Comparison of ENCODE assay signal across 8 cellular contexts in the genomic region with DNA sequence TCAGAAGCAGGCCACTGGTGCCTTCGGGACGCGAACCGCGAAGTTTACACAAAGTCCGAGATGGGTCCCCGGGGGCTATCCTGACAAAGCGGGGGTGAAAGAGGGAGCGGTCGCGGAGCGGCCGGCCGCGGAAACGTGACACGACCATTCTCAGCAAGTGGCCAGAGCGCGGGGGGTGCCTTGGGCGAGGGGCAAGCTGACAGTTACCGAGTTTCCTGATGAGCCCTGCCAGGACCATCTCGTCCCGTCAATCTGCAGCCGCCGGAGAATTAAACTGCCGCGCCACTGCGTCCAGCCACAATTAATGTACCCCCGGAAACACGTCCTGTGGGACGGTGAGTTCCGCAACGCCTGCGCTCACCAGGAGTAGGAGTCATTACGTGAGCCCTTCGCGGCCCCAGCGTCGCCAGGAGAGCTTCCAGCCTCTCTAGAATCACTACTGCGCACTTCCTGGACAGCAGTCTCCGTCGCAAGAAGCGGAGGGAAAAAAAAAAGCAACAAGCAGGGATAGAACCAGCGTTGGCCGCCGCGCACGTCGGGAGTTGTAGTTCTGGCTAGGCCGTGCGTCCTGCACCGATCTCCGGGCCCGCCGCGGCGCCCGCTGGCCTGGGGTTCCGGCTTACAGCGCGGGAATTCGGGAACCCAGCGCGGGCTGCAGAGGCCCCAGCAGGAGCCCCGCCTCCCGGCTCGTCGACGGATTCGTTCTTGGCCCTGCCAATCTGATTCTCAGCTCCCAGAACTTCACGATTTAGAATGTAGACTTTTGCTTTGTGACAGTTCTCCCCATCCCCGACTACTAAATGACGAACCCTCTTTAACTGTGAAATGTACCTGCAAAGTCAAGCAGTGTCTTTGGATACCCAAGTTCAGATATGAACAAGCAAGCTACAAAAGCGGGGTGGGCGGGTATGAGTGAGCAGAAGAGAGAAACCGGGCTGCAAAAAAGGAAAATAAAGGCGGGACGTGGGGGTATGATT. TPM values are rescaled to one million over a fixed set of nuclear protein-coding genes. Genes with fewer than 3 reads are reported as not detected.
DNase-seq lines count a peak whose midpoint lies in the region; ATAC-seq and TF ChIP-seq lines count a peak whose summit lies in the region.

A gene with protein sequence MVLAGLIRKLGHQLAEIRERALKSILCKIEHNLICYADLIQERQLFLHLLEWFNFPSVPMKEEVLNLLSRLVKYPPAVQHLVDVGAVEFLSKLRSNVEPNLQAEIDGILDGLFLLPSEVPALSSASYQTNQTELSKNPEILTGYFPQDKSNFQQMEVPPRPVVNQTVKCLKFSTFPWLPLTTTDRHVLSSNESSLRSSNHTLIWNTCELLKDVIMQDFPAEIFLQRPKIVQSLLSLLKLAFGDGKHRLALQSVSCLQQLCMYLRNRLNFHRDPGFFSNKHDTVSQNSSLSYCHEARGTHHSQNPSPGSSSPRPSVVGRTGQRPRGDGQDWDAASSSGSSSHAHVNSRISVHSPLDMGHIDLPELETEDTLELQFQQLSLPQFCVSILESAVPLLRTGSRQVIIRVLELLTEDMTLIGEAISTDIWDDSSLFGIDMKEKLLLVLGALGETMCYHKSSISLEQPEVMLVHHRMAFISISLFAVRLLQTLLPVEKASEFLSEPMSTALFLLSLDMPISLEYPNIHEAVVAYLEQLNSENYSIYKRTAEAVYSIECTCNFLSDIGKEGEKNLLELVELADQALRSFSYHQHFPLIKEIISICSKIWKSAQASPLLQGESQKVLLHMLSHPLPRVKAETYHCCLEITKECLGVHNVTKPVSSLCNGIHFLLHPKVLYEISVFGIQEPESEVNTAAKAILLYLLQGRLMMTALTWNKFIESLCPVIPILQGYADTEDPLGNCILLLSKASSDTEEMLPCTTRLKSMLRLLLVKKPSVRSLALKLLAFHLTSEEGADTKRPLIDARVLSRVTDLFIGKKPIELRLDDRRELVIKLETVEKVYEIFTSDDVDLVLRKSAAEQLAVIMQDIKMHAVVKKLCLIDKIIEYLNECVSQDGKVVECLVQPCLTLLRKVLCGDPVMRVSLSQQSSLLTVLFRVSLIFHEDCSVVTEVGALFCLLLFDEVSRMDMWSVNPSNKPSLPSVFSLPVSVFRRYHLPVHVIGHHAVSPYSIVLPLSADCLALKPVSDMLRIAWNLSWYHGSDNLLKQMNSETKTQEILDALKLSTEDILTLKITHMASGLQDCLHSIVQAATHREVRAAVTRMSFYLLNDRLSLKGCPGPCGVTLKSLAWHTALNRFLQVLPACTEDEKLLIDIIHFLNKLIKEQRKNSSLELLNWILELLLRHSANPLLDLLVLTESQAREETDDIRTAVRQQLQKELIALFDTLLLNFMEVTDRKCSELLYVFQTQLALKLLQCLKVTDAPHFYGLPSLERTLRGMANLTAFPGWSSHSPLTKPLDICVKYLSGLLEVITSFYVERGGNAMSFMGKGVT (N-terminal part only) (minus strand): TSS at position 267 of the 977 bp plus-strand sequence. CDS start 29 bp downstream, at position 238.

- H3K36me3 Mint-ChIP-seq in chondrocyte (ENCODE audit: low read depth), result peaks cover 2% of the 10 kb centered on the region

- H3K4me3 Mint-ChIP-seq in chondrocyte (ENCODE audit: unreplicated experiment), result peak within 1 kb of the TSS; percentile 92

- TF ChIP-seq CTCF in chondrocyte (IDR thresholded peaks at IDR 0.05) (peak; percentile 10), kidney epithelial cell (IDR thresholded peaks at IDR 0.05; ENCODE audit: insufficient read depth, low read length, poor library complexity, severe bottlenecking) (no peak)

- no peaks in the 10 kb centered on the region for H3K9me3 Mint-ChIP-seq in chondrocyte (ENCODE audit: low read depth)

- DNase-seq in AG20443 (ENCODE audit: low spot score) (peak; percentile 98), NCI-H510A treated with DMSO at 0.1 percent for 48 hours (lab: John Stamatoyannopoulos, UW) (peak; percentile 99), chondrocyte (ENCODE audit: low spot score) (peak; percentile 98), kidney epithelial cell (ENCODE audit: low read depth) (peak; percentile 65)
- DNase-seq in activated CD4-positive, alpha-beta T cell treated with anti-CD3 and anti-CD28 coated beads for 24 hours (ENCODE audit: low read depth in 2 of 2), result peak; percentile 82 to 85
- peak; percentile 84 to 86 for DNase-seq in stimulated activated CD4-positive, alpha-beta T cell treated with anti-CD3 and anti-CD28 coated beads, Interleukin-15, amount 100 ng/mL, for 48 hours (ENCODE audit: low read depth in 2 of 2)

- peak; percentile 78 for TF ChIP-seq POLR2A in GM19193 (IDR thresholded peaks at IDR 0.05; ENCODE audit: extremely low read depth, insufficient read depth, insufficient read length)

- peak within 1 kb of the TSS; percentile 84 for H3K4me3 ChIP-seq in kidney epithelial cell (ENCODE audit: low read depth, low read length)

- H3K27me3 ChIP-seq in kidney epithelial cell (ENCODE audit: control insufficient read depth, insufficient read depth, low read length), result no peaks in the 10 kb centered on the region

- peaks cover 16% of the 10 kb centered on the region for H3K4me1 Mint-ChIP-seq in chondrocyte (ENCODE audit: low read depth)

- no peaks in the 10 kb centered on the region for H3K27me3 Mint-ChIP-seq in chondrocyte (ENCODE audit: low read depth)

- peak within 1 kb of the TSS; percentile 100 for H3K27ac Mint-ChIP-seq in chondrocyte (ENCODE audit: unreplicated experiment)

- peak; percentile 98 for ATAC-seq in HG03439 (IDR thresholded peaks at IDR 0.05; ENCODE audit: unreplicated experiment)

- H3K36me3 ChIP-seq in kidney epithelial cell (ENCODE audit: control insufficient read depth, insufficient read depth, low read length), result no peaks in the 10 kb centered on the region

RNA-seq across cellular contexts. Expression of the gene that starts here (rescaled TPM):
- 4.8 to 14.4 TPM (median 6.6 TPM) in 3 replicates for total RNA-seq in chondrocyte
- 4.8 and 7.2 TPM in 2 replicates for total RNA-seq in kidney epithelial cell

Comparison
In these comparisons a context has a peak if more than half of its experiments do, and no peak if none do; other contexts are left out.
1. Peak in every context shown above with its lines: DNase-seq, ATAC-seq and H3K4me3 ChIP-seq.